Comparison of ENCODE assay signal across 8 cellular contexts in the genomic region with DNA sequence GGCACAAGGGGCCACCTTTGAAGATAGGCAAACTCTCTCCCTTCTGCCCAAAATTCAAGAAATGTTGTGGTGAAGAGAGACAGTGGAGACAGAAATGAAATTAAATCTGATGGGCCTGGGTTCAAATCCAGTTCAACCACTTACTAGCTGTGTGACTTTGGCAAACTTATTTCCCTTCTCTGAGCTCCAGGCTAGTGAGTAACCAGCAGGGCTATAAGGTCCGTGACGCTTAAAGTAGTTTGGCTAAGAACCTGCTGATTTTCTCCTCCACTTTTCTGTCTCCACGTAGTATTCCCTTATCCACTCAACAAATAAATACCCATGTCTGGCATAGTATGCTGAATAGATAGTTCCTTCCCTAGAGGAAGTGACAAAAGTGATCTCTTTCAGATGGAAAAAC. TPM values are rescaled to one million over a fixed set of nuclear protein-coding genes. Genes with fewer than 3 reads are reported as not detected.
DNase-seq lines count a peak whose midpoint lies in the region; ATAC-seq and TF ChIP-seq lines count a peak whose summit lies in the region.

No MANE protein-coding gene starts in this region.

- POLR2A ChIA-PET in activated CD8-positive, alpha-beta T cell treated with anti-CD3 and anti-CD28 coated beads for 36 hours (lab: Charles Lee) = interaction anchor here (0.9 to 10.1 kb wide), 8 partner anchors 12 to 193 kb away, joined by 3 to 117 read pairs (median 6); no protein-coding TSS in a partner anchor

- ATAC-seq in activated CD8-positive, alpha-beta T cell treated with anti-CD3 and anti-CD28 coated beads for 36 hours = no peak
- ATAC-seq in GM19324 (IDR thresholded peaks at IDR 0.05; ENCODE audit: low FRiP score, unreplicated experiment) = no peak

- CTCF ChIA-PET in activated CD8-positive, alpha-beta T cell treated with anti-CD3 and anti-CD28 coated beads for 36 hours (lab: Charles Lee) = interaction anchor here (0.7 to 2.0 kb wide), 4 partner anchors 34 to 117 kb away, joined by 3 to 8 read pairs (median 6); no protein-coding TSS in a partner anchor

- intact Hi-C loops in activated CD4-positive, alpha-beta T cell treated with anti-CD3 and anti-CD28 coated beads, Interleukin-2, amount 10 ng/mL, durations not matched to agents 24 days and 14 days (cut with micrococcal nuclease) = loop anchor here (1.0 to 5.0 kb wide), 2 partner anchors 11 to 274 kb away; a partner anchor contains a TSS
- intact Hi-C loops in activated CD8-positive, alpha-beta T cell treated with anti-CD3 and anti-CD28 coated beads for 36 hours (cut with micrococcal nuclease) = loop anchor here (5.0 kb wide), 1 partner anchor 34 kb away; no protein-coding TSS in a partner anchor

- peak overlapping the region; percentile 95 for H3K4me3 ChIP-seq in iPS-11a (ENCODE audit: low read depth, low read length)

- peaks cover 64% of the 10 kb centered on the region for H3K4me1 Mint-ChIP-seq in activated CD4-positive, alpha-beta T cell treated with anti-CD3 and anti-CD28 coated beads, Interleukin-2, amount 10 ng/mL, durations not matched to agents 24 days and 14 days
- H3K4me1 Mint-ChIP-seq in activated CD8-positive, alpha-beta T cell treated with anti-CD3 and anti-CD28 coated beads for 36 hours (ENCODE audit: low read depth) = peaks cover 54% of the 10 kb centered on the region

- no peak for DNase-seq in activated CD4-positive, alpha-beta T cell treated with anti-CD3 and anti-CD28 coated beads, Interleukin-2, amount 10 ng/mL, durations not matched to agents 24 days and 14 days
- DNase-seq in activated CD4-positive, alpha-beta T cell treated with anti-CD3 and anti-CD28 coated beads for 4 hours = no peak
- DNase-seq in activated CD8-positive, alpha-beta T cell treated with anti-CD3 and anti-CD28 coated beads for 36 hours = no peak
- DNase-seq in substantia nigra (lab: John Stamatoyannopoulos, UW) = no peak
- no peak for DNase-seq in OCI-M1 (lab: John Stamatoyannopoulos, UW)
- DNase-seq in 8988T = no peak

- no peak for TF ChIP-seq CTCF in activated CD8-positive, alpha-beta T cell treated with anti-CD3 and anti-CD28 coated beads for 36 hours (IDR thresholded peaks at IDR 0.05)

- no peaks in the 10 kb centered on the region for H3K9me3 Mint-ChIP-seq in activated CD4-positive, alpha-beta T cell treated with anti-CD3 and anti-CD28 coated beads, Interleukin-2, amount 10 ng/mL, durations not matched to agents 24 days and 14 days
- no peaks in the 10 kb centered on the region for H3K9me3 Mint-ChIP-seq in activated CD8-positive, alpha-beta T cell treated with anti-CD3 and anti-CD28 coated beads for 36 hours

- peak overlapping the region; percentile 94 for H3K27ac Mint-ChIP-seq in activated CD4-positive, alpha-beta T cell treated with anti-CD3 and anti-CD28 coated beads, Interleukin-2, amount 10 ng/mL, durations not matched to agents 24 days and 14 days
- peak overlapping the region; percentile 91 for H3K27ac Mint-ChIP-seq in activated CD8-positive, alpha-beta T cell treated with anti-CD3 and anti-CD28 coated beads for 36 hours

- peaks cover 2% of the 10 kb centered on the region for H3K27me3 Mint-ChIP-seq in activated CD4-positive, alpha-beta T cell treated with anti-CD3 and anti-CD28 coated beads, Interleukin-2, amount 10 ng/mL, durations not matched to agents 24 days and 14 days
- H3K27me3 Mint-ChIP-seq in activated CD8-positive, alpha-beta T cell treated with anti-CD3 and anti-CD28 coated beads for 36 hours = peaks cover 2% of the 10 kb centered on the region

- peak overlapping the region; percentile 92 for H3K27ac ChIP-seq in substantia nigra (ENCODE audit: low read depth, low read length, poor library complexity, severe bottlenecking)

- H3K4me3 Mint-ChIP-seq in activated CD4-positive, alpha-beta T cell treated with anti-CD3 and anti-CD28 coated beads, Interleukin-2, amount 10 ng/mL, durations not matched to agents 24 days and 14 days = peak overlapping the region; percentile 95
- H3K4me3 Mint-ChIP-seq in activated CD8-positive, alpha-beta T cell treated with anti-CD3 and anti-CD28 coated beads for 36 hours = peak overlapping the region; percentile 90

- H3K36me3 Mint-ChIP-seq in activated CD4-positive, alpha-beta T cell treated with anti-CD3 and anti-CD28 coated beads, Interleukin-2, amount 10 ng/mL, durations not matched to agents 24 days and 14 days (ENCODE audit: low read depth) = peaks cover 48% of the 10 kb centered on the region
- peaks cover 56% of the 10 kb centered on the region for H3K36me3 Mint-ChIP-seq in activated CD8-positive, alpha-beta T cell treated with anti-CD3 and anti-CD28 coated beads for 36 hours (ENCODE audit: low read depth)

RNA-seq across cellular contexts. Expression of a gene that starts 1.9 kb away (rescaled TPM):
- 135 and 144 TPM in 2 replicates for total RNA-seq in activated CD4-positive, alpha-beta T cell treated with anti-CD3 and anti-CD28 coated beads, Interleukin-2, amount 10 ng/mL, durations not matched to agents 24 days and 14 days
- total RNA-seq in activated CD8-positive, alpha-beta T cell treated with anti-CD3 and anti-CD28 coated beads for 36 hours = 100 to 1,000 TPM; 158 to 162 TPM
